11 cellular contexts compared by ENCODE assay signal in the genomic region with DNA sequence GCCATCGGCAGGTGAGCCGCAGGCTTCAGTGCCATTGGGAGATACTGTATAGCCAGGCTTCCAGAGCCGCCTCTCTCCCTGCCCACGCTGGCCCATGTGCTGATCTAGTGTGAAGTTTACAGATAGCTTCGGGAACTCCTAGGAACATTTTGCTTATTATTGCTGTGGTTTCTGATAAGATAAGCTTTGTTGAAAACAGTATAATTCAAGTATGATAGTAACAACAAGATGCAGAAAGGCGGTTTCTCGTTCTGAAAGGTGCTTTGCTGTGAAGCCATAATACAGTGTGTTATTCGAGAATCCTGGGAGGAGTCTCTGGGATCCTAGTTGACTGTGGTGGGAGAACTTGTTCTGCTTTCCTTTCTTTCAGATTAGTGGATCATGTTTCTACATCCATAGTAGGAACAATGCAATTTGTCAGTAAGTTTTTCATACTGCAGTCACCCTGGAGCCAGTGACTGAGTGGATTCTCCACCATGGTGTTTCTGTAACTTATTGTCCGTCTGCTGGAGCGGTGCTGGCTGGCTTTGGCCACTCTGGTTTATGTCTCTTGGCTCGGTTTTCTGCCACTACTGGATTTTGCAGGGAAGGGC. TPM values are rescaled to one million over a fixed set of nuclear protein-coding genes. Genes with fewer than 3 reads are reported as not detected.
DNase-seq lines count a peak whose midpoint lies in the region; ATAC-seq and TF ChIP-seq lines count a peak whose summit lies in the region.
"Had no signal": no experiment of that assay in that cellular context is flagged by ENCODE, and none has a peak within 500 bp of the region (broad histone marks: within the 10 kb centered on the region; RNA-seq: fewer than 3 reads in every experiment).

No MANE protein-coding gene starts in this region.

- no peak overlapping the region for H2BK15ac ChIP-seq in neuronal stem cell (ENCODE audit: low read length)

- H4K91ac ChIP-seq in neuronal stem cell (ENCODE audit: low read depth, low read length, poor library complexity), result no peak overlapping the region

- no peaks in the 10 kb centered on the region for H3K27me3 ChIP-seq in neuronal stem cell (ENCODE audit: control insufficient read depth in 3 of 3, insufficient read depth in 3 of 3, low read depth in 1 of 3, low read length in 3 of 3)

- H3K4me1 ChIP-seq in neuronal stem cell (ENCODE audit: control insufficient read depth in 2 of 2, insufficient read depth in 1 of 2, low read depth in 1 of 2, low read length in 2 of 2), result peaks cover 7 to 8% of the 10 kb centered on the region in 2 donors

- no peak overlapping the region for H3K18ac ChIP-seq in neuronal stem cell (ENCODE audit: low read length)

- WGBS in neuronal stem cell (ENCODE audit: extremely low coverage in 2 of 2, insufficient read length in 2 of 2, insufficient replicate concordance in 1 of 2), 2 donors, result no CpG with 5 or more reads among the region's 11 CpGs

- no peak overlapping the region for H3K4ac ChIP-seq in neuronal stem cell (ENCODE audit: low read length)

- no peak for ATAC-seq in HG03457 (IDR thresholded peaks at IDR 0.05; ENCODE audit: unreplicated experiment)

- peak overlapping the region; percentile 14 for H3K27ac ChIP-seq in neuronal stem cell (replicated peaks; ENCODE audit: low read length)

- peaks cover 7 to 28% of the 10 kb centered on the region in 2 donors for H3K36me3 ChIP-seq in neuronal stem cell (replicated peaks in 1 of 2; ENCODE audit: control insufficient read depth in 2 of 2, insufficient read depth in 2 of 2, low read length in 2 of 2)

- TF ChIP-seq CTCF in fibroblast of mammary gland (conservative IDR thresholded peaks at IDR 0.05; ENCODE audit: control insufficient read depth, insufficient read depth, low read depth, low read length), result no peak

- H2BK12ac ChIP-seq in neuronal stem cell (ENCODE audit: low read length), result no peak overlapping the region

- no peak overlapping the region for H2AFZ ChIP-seq in neuronal stem cell (ENCODE audit: low read length)

- no peak overlapping the region for H4K8ac ChIP-seq in neuronal stem cell (ENCODE audit: low read depth, low read length)

- no peaks in the 10 kb centered on the region for H3K9me3 ChIP-seq in neuronal stem cell (replicated peaks in 1 of 2; ENCODE audit: control insufficient read depth in 2 of 2, insufficient read depth in 1 of 2, low read depth in 1 of 2, low read length in 2 of 2)
- H3K9me3 ChIP-seq: Caco-2 had no signal

- H3K9ac ChIP-seq in neuronal stem cell (ENCODE audit: low read depth, low read length, poor library complexity), result no peak overlapping the region

- no peak overlapping the region for H2BK120ac ChIP-seq in neuronal stem cell (ENCODE audit: low read depth, low read length)

- H3K23ac ChIP-seq in neuronal stem cell (ENCODE audit: low read depth, low read length, poor library complexity), result no peak overlapping the region

- peak; percentile 49 for DNase-seq in AG08395 (ENCODE audit: low spot score)
- peak; percentile 66 for DNase-seq in NCI-H226
- peak; percentile 37 for DNase-seq in fibroblast of mammary gland (ENCODE audit: low read depth)
- no peak for DNase-seq in neuronal stem cell (ENCODE audit: low spot score)
- no peak for DNase-seq in inferior parietal cortex (ENCODE audit: extremely low spot score)
- DNase-seq in activated CD4-positive, alpha-beta T cell treated with anti-CD3 and anti-CD28 coated beads for 4 hours, result no peak
- no peak for DNase-seq in COLO668 (lab: John Stamatoyannopoulos, UW; ENCODE audit: unreplicated experiment)
- DNase-seq: activated T-cell treated with anti-CD3 and anti-CD28 coated beads, Interleukin-2, amount 50 U/mL, for 48 hours; RPMI8226 had no signal

- peaks cover 11% of the 10 kb centered on the region for H3K79me1 ChIP-seq in neuronal stem cell (ENCODE audit: low read depth, low read length)

- H3K14ac ChIP-seq in neuronal stem cell (ENCODE audit: low read length), result no peak overlapping the region

- no peak overlapping the region for H2AK5ac ChIP-seq in neuronal stem cell (ENCODE audit: low read depth, low read length)

- no peak overlapping the region for H3K4me2 ChIP-seq in neuronal stem cell (ENCODE audit: insufficient read depth, low read length, poor library complexity, severe bottlenecking)

- H2BK5ac ChIP-seq in neuronal stem cell (ENCODE audit: low read length), result no peak overlapping the region

- no peak overlapping the region for H3K4me3 ChIP-seq in fibroblast of mammary gland (ENCODE audit: control insufficient read depth, low read depth, low read length)
- H3K4me3 ChIP-seq in neuronal stem cell (ENCODE audit: low read length in 2 of 2), result no peak overlapping the region

RNA-seq across cellular contexts. Expression of a gene that starts 31.5 kb away (rescaled TPM):
- polyA plus RNA-seq in neuronal stem cell (2013, experiment 1 of 2), result 24.4 TPM
- 24.0 TPM for polyA plus RNA-seq in neuronal stem cell (2013, experiment 2 of 2)

RNA-seq across cellular contexts. Expression of a gene that starts 55.3 kb away (rescaled TPM):
- 17.1 TPM for polyA plus RNA-seq in neuronal stem cell (2013, experiment 1 of 2)
- polyA plus RNA-seq in neuronal stem cell (2013, experiment 2 of 2), result 17.8 TPM

RNA-seq across cellular contexts. Expression of a gene that starts 60.0 kb away (rescaled TPM):
- polyA plus RNA-seq in neuronal stem cell (2013, experiment 1 of 2), result 329 TPM
- 313 TPM for polyA plus RNA-seq in neuronal stem cell (2013, experiment 2 of 2)

Comparison
In these comparisons a context has a peak if more than half of its experiments do, and no peak if none do; other contexts are left out.
1. DNase-seq: peak in AG08395 (single experiment), NCI-H226 (single experiment) and fibroblast of mammary gland (single experiment); none in neuronal stem cell (single experiment), inferior parietal cortex (single experiment), activated CD4-positive, alpha-beta T cell treated with anti-CD3 and anti-CD28 coated beads for 4 hours (0 of 2) and COLO668 (single experiment).